10 cellular contexts compared by ENCODE assay signal in the genomic region with DNA sequence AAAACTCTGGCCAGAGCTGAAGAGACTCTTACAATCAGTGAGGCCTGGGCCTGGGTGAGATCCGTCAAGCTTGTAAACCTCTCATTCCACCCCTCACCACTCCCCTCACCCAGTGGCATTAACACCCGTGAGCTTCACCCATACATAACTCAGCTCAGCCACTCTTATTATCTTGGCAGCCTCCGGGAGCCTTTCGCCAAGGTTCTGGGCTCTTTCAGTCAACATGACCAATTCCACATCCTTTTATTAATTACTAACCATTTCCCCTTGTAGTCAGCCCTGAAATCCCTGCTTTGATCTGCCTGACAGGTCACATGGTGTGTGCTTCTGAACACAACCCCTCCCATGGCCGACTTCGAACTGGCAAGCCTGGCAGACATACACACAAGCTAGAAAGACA.
DNase-seq lines count a peak whose midpoint lies in the region; ATAC-seq and TF ChIP-seq lines count a peak whose summit lies in the region.
"Had no signal": no experiment of that assay in that cellular context is flagged by ENCODE, and none has a peak within 500 bp of the region (broad histone marks: within the 10 kb centered on the region; RNA-seq: fewer than 3 reads in every experiment).

No MANE protein-coding gene starts in this region.

- no peaks in the 10 kb centered on the region for H3K36me3 Mint-ChIP-seq in activated CD8-positive, alpha-beta T cell treated with anti-CD3 and anti-CD28 coated beads for 36 hours (ENCODE audit: low read depth)
- H3K36me3 Mint-ChIP-seq in activated T-helper 1 cell treated with anti-CD3 and anti-CD28 coated beads, Interleukin-12 subunit alpha, Interleukin-12 subunit beta, Interleukin-2, Interleukin-4 antibody, amounts not matched to agents 30 ng/mL and 10 ng/mL and 1 ng/mL, durations not matched to agents 14 hours and 24 hours and 36 hours (ENCODE audit: low read depth) = no peaks in the 10 kb centered on the region

- no peak overlapping the region for H3K27ac Mint-ChIP-seq in activated CD8-positive, alpha-beta T cell treated with anti-CD3 and anti-CD28 coated beads for 36 hours
- no peak overlapping the region for H3K27ac Mint-ChIP-seq in activated T-helper 1 cell treated with anti-CD3 and anti-CD28 coated beads, Interleukin-12 subunit alpha, Interleukin-12 subunit beta, Interleukin-2, Interleukin-4 antibody, amounts not matched to agents 30 ng/mL and 10 ng/mL and 1 ng/mL, durations not matched to agents 14 hours and 24 hours and 36 hours

- no peaks in the 10 kb centered on the region for H3K4me1 Mint-ChIP-seq in activated CD8-positive, alpha-beta T cell treated with anti-CD3 and anti-CD28 coated beads for 36 hours (ENCODE audit: low read depth)
- no peaks in the 10 kb centered on the region for H3K4me1 Mint-ChIP-seq in activated T-helper 1 cell treated with anti-CD3 and anti-CD28 coated beads, Interleukin-12 subunit alpha, Interleukin-12 subunit beta, Interleukin-2, Interleukin-4 antibody, amounts not matched to agents 30 ng/mL and 10 ng/mL and 1 ng/mL, durations not matched to agents 14 hours and 24 hours and 36 hours (ENCODE audit: low read depth)

- peaks cover 21% of the 10 kb centered on the region for H3K27me3 Mint-ChIP-seq in activated CD8-positive, alpha-beta T cell treated with anti-CD3 and anti-CD28 coated beads for 36 hours
- peaks cover 6% of the 10 kb centered on the region for H3K27me3 Mint-ChIP-seq in activated T-helper 1 cell treated with anti-CD3 and anti-CD28 coated beads, Interleukin-12 subunit alpha, Interleukin-12 subunit beta, Interleukin-2, Interleukin-4 antibody, amounts not matched to agents 30 ng/mL and 10 ng/mL and 1 ng/mL, durations not matched to agents 14 hours and 24 hours and 36 hours (ENCODE audit: insufficient read depth)

- intact Hi-C loops in activated CD8-positive, alpha-beta T cell treated with anti-CD3 and anti-CD28 coated beads for 36 hours (cut with micrococcal nuclease) = no loop called here
- intact Hi-C loops in activated T-helper 1 cell treated with anti-CD3 and anti-CD28 coated beads, Interleukin-12 subunit alpha, Interleukin-12 subunit beta, Interleukin-2, Interleukin-4 antibody, amounts not matched to agents 30 ng/mL and 10 ng/mL and 1 ng/mL, durations not matched to agents 14 hours and 24 hours and 36 hours (cut with micrococcal nuclease) = no loop called here

- no peaks in the 10 kb centered on the region for H3K9me3 Mint-ChIP-seq in activated CD8-positive, alpha-beta T cell treated with anti-CD3 and anti-CD28 coated beads for 36 hours
- H3K9me3 Mint-ChIP-seq in activated T-helper 1 cell treated with anti-CD3 and anti-CD28 coated beads, Interleukin-12 subunit alpha, Interleukin-12 subunit beta, Interleukin-2, Interleukin-4 antibody, amounts not matched to agents 30 ng/mL and 10 ng/mL and 1 ng/mL, durations not matched to agents 14 hours and 24 hours and 36 hours = no peaks in the 10 kb centered on the region

- TF ChIP-seq CTCF in activated CD8-positive, alpha-beta T cell treated with anti-CD3 and anti-CD28 coated beads for 36 hours (IDR thresholded peaks at IDR 0.05) = no peak

- CTCF ChIA-PET in activated CD8-positive, alpha-beta T cell treated with anti-CD3 and anti-CD28 coated beads for 36 hours (lab: Charles Lee) = interaction anchor here (0.9 to 1.0 kb wide), 2 partner anchors 13 to 1233 kb away, joined by 3 to 4 read pairs; no protein-coding TSS in a partner anchor

- POLR2A ChIA-PET in activated CD8-positive, alpha-beta T cell treated with anti-CD3 and anti-CD28 coated beads for 36 hours (lab: Charles Lee) = no interaction called here

- no peak overlapping the region for H3K4me3 Mint-ChIP-seq in activated CD8-positive, alpha-beta T cell treated with anti-CD3 and anti-CD28 coated beads for 36 hours
- no peak overlapping the region for H3K4me3 Mint-ChIP-seq in activated T-helper 1 cell treated with anti-CD3 and anti-CD28 coated beads, Interleukin-12 subunit alpha, Interleukin-12 subunit beta, Interleukin-2, Interleukin-4 antibody, amounts not matched to agents 30 ng/mL and 10 ng/mL and 1 ng/mL, durations not matched to agents 14 hours and 24 hours and 36 hours
- H3K4me3 Mint-ChIP-seq: neural crest cell had no signal

- ATAC-seq in activated CD8-positive, alpha-beta T cell treated with anti-CD3 and anti-CD28 coated beads for 36 hours = peak; percentile 37
- no peak for ATAC-seq in HG02759 (IDR thresholded peaks at IDR 0.05; ENCODE audit: unreplicated experiment)
- ATAC-seq: Panc1 had no signal

- peak; percentile 40 for DNase-seq in stimulated activated CD4-positive, alpha-beta T cell treated with anti-CD3 and anti-CD28 coated beads, Interleukin-15, amount 100 ng/mL, for 24 hours
- no peak for DNase-seq in stimulated activated CD4-positive, alpha-beta T cell treated with anti-CD3 and anti-CD28 coated beads, Interleukin-2, amount 100 ng/mL, for 48 hours
- peak; percentile 17 for DNase-seq in activated CD8-positive, alpha-beta T cell treated with anti-CD3 and anti-CD28 coated beads for 36 hours
- peak; percentile 79 for DNase-seq in left kidney (ENCODE audit: low read depth, low spot score)
- DNase-seq in activated T-helper 1 cell treated with anti-CD3 and anti-CD28 coated beads, Interleukin-12 subunit alpha, Interleukin-12 subunit beta, Interleukin-2, Interleukin-4 antibody, amounts not matched to agents 30 ng/mL and 10 ng/mL and 1 ng/mL, durations not matched to agents 14 hours and 24 hours and 36 hours (ENCODE audit: low spot score) = no peak
- DNase-seq in NCI-H146 treated with DMSO at 0.1 percent for 48 hours (lab: John Stamatoyannopoulos, UW; ENCODE audit: unreplicated experiment) = no peak
- DNase-seq in occipital lobe (lab: John Stamatoyannopoulos, UW) = no peak

Comparison
In these comparisons a context has a peak if more than half of its experiments do, and no peak if none do; other contexts are left out.
1. DNase-seq: peak in stimulated activated CD4-positive, alpha-beta T cell treated with anti-CD3 and anti-CD28 coated beads, Interleukin-15, amount 100 ng/mL, for 24 hours (single experiment), activated CD8-positive, alpha-beta T cell treated with anti-CD3 and anti-CD28 coated beads for 36 hours (single experiment) and left kidney (single experiment); none in stimulated activated CD4-positive, alpha-beta T cell treated with anti-CD3 and anti-CD28 coated beads, Interleukin-2, amount 100 ng/mL, for 48 hours (0 of 2), activated T-helper 1 cell treated with anti-CD3 and anti-CD28 coated beads, Interleukin-12 subunit alpha, Interleukin-12 subunit beta, Interleukin-2, Interleukin-4 antibody, amounts not matched to agents 30 ng/mL and 10 ng/mL and 1 ng/mL, durations not matched to agents 14 hours and 24 hours and 36 hours (single experiment), NCI-H146 treated with DMSO at 0.1 percent for 48 hours (single experiment) and occipital lobe (single experiment).